20 cellular contexts compared by ENCODE assay signal in the genomic region with DNA sequence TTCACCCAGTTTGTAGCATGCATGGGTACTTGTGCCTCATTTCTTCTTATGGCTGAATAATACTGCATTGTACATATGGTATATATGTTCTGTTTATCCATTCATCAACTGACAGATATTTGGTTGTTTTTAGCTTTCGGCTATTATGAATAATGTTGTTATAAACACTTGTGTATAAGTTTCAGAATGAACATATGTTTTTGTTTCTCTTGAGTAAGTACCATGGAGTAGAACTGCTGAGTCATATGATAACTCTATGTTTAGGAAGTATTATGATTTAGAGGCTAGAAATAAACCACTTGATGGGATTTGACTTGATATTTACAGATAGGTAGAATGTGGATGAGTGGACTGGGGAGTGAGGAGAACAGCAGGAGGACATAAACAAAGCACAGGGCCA. TPM values are rescaled to one million over a fixed set of nuclear protein-coding genes. Genes with fewer than 3 reads are reported as not detected.
DNase-seq lines count a peak whose midpoint lies in the region; ATAC-seq, FAIRE-seq and TF ChIP-seq lines count a peak whose summit lies in the region.
"Had no signal": no experiment of that assay in that cellular context is flagged by ENCODE, and none has a peak within 500 bp of the region (broad histone marks: within the 10 kb centered on the region; RNA-seq: fewer than 3 reads in every experiment).

No MANE protein-coding gene starts in this region.

- H3K23ac ChIP-seq in H9 (ENCODE audit: insufficient read length, low read depth, low read length) = no peak overlapping the region

- H3K4me3 Mint-ChIP-seq in stimulated activated effector memory CD8-positive, alpha-beta T cell treated with anti-CD3 and anti-CD28 coated beads, Interleukin-12 subunit alpha, Interleukin-12 subunit beta, amount 100 ng/mL, for 72 hours = no peak overlapping the region
- no peak overlapping the region for H3K4me3 Mint-ChIP-seq in H9
- H3K4me3 Mint-ChIP-seq: IgD-negative memory B cell; T-helper 1 cell treated with Interleukin-12 subunit alpha and Interleukin-12 subunit beta and Interleukin-4 antibody, amounts not matched to agents 30 μg/mL and 1 μg/mL, for 36 hours had no signal

- WGBS in H9 (ENCODE audit: extremely low coverage, insufficient read length, low lambda C conversion rate) = no CpG with 5 or more reads among the region's 1 CpG

- H3K14ac ChIP-seq in H9 (ENCODE audit: insufficient read depth, low read length) = no peak overlapping the region

- no peak overlapping the region for H3K18ac ChIP-seq in H9 (ENCODE audit: insufficient read length, low read depth, low read length)

- H3K23me2 ChIP-seq in H9 (ENCODE audit: insufficient read length, low read depth, low read length, poor library complexity, severe bottlenecking) = no peaks in the 10 kb centered on the region

- no peaks in the 10 kb centered on the region for H3K79me2 ChIP-seq in H9 (ENCODE audit: insufficient read depth, low read length)

- H3T11ph ChIP-seq in H9 (ENCODE audit: low read length) = no peak overlapping the region

- intact Hi-C loops in left ventricle myocardium inferior (cut with micrococcal nuclease) = no loop called here

- H4K91ac ChIP-seq in H9 (ENCODE audit: insufficient read length, low read depth, low read length) = no peak overlapping the region

- TF ChIP-seq CTCF in left ventricle myocardium inferior (IDR thresholded peaks at IDR 0.05; ENCODE audit: borderline replicate concordance) (no peak), right atrium auricular region (IDR thresholded peaks at IDR 0.05) (no peak), epithelial cell of esophagus (IDR thresholded peaks at IDR 0.05; ENCODE audit: insufficient read depth, low read depth, low read length, missing control alignments) (no peak), H9 (conservative IDR thresholded peaks at IDR 0.05) (no peak), D721Med (IDR thresholded peaks at IDR 0.05; ENCODE audit: insufficient read depth, missing control alignments) (no peak)

- H3K56ac ChIP-seq in H9 (ENCODE audit: insufficient read length, low read depth, low read length) = no peak overlapping the region

- DNase-seq in left ventricle myocardium inferior (no peak), right atrium auricular region (ENCODE audit: low spot score) (no peak), RCC 7860 (ENCODE audit: low spot score) (no peak), epithelial cell of esophagus (ENCODE audit: low read depth) (peak; percentile 5), H9 (no peak), NOMO-1 treated with DMSO at 0.1 percent for 48 hours (lab: John Stamatoyannopoulos, UW; ENCODE audit: unreplicated experiment) (no peak), D721Med (ENCODE audit: insufficient read length, low spot score) (no peak)
- no peak for DNase-seq in stimulated activated effector memory CD8-positive, alpha-beta T cell treated with anti-CD3 and anti-CD28 coated beads, Interleukin-12 subunit alpha, Interleukin-12 subunit beta, amount 100 ng/mL, for 72 hours (ENCODE audit: low spot score in 2 of 2)
- DNase-seq: activated T-cell treated with anti-CD3 and anti-CD28 coated beads, Interleukin-2, amount 50 U/mL, for 1 hour; adrenal gland; cortex of kidney; DMS153; NCI-H1105; Peyer's patch; small intestine had no signal

- no peak overlapping the region for H2BK15ac ChIP-seq in H9 (ENCODE audit: low read depth, low read length)

- H2BK120ac ChIP-seq in H9 (ENCODE audit: low read depth, low read length, poor library complexity, severe bottlenecking) = no peak overlapping the region

- H3K4me3 ChIP-seq in left ventricle myocardium inferior = no peak overlapping the region
- H3K4me3 ChIP-seq in right atrium auricular region = no peak overlapping the region
- H3K4me3 ChIP-seq in epithelial cell of esophagus (ENCODE audit: low read length) = no peak overlapping the region
- H3K4me3 ChIP-seq: adrenal gland, esophagus muscularis mucosa, lung, Peyer's patch had no signal

- H3K9ac ChIP-seq in H9 (ENCODE audit: extremely low read depth, insufficient read length, low read length) = no peak overlapping the region

- H2BK5ac ChIP-seq in H9 (ENCODE audit: insufficient read length, low read length) = no peak overlapping the region

- no peak overlapping the region for H3K4ac ChIP-seq in H9 (ENCODE audit: low read depth, low read length)

- no peak overlapping the region for H3K27ac Mint-ChIP-seq in stimulated activated effector memory CD8-positive, alpha-beta T cell treated with anti-CD3 and anti-CD28 coated beads, Interleukin-12 subunit alpha, Interleukin-12 subunit beta, amount 100 ng/mL, for 72 hours
- no peak overlapping the region for H3K27ac Mint-ChIP-seq in H9
- H3K27ac Mint-ChIP-seq: IgD-negative memory B cell; T-helper 1 cell treated with Interleukin-12 subunit alpha and Interleukin-12 subunit beta and Interleukin-4 antibody, amounts not matched to agents 30 μg/mL and 1 μg/mL, for 36 hours had no signal

- no peak overlapping the region for H2BK20ac ChIP-seq in H9 (ENCODE audit: low read depth, low read length, poor library complexity, severe bottlenecking)

- H3K36me3 Mint-ChIP-seq in stimulated activated effector memory CD8-positive, alpha-beta T cell treated with anti-CD3 and anti-CD28 coated beads, Interleukin-12 subunit alpha, Interleukin-12 subunit beta, amount 100 ng/mL, for 72 hours = peaks cover 6% of the 10 kb centered on the region
- peaks cover 3 to 12% (median 8%) of the 10 kb centered on the region in 3 experiments; a peak in 5 of 7 replicates for H3K36me3 Mint-ChIP-seq in H9 (ENCODE audit: insufficient read depth in 1 of 3, low read depth in 3 of 3)

- ATAC-seq in stimulated activated effector memory CD8-positive, alpha-beta T cell treated with anti-CD3 and anti-CD28 coated beads, Interleukin-12 subunit alpha, Interleukin-12 subunit beta, amount 100 ng/mL, for 72 hours = peak; percentile 87

- H3K27ac ChIP-seq in left ventricle myocardium inferior (replicated peaks) (peak overlapping the region; percentile 12), right atrium auricular region (no peak overlapping the region), H9 (ENCODE audit: insufficient read length, low read depth, low read length) (no peak overlapping the region)
- H3K27ac ChIP-seq: adrenal gland, esophagus muscularis mucosa, Peyer's patch had no signal

- no peak overlapping the region for H2BK12ac ChIP-seq in H9 (ENCODE audit: insufficient read length, low read depth, low read length)

- no peaks in the 10 kb centered on the region for H3K79me1 ChIP-seq in H9 (ENCODE audit: insufficient read depth, low read depth, low read length, poor library complexity, severe bottlenecking)

- H3K36me3 ChIP-seq in left ventricle myocardium inferior (peaks cover 11% of the 10 kb centered on the region), right atrium auricular region (no peaks in the 10 kb centered on the region)
- H3K36me3 ChIP-seq: adrenal gland, Peyer's patch had no signal

- H4K5ac ChIP-seq in H9 (ENCODE audit: insufficient read length, low read depth, low read length) = no peak overlapping the region

- H3K27me3 Mint-ChIP-seq in H9 (ENCODE audit: low read depth) = no peaks in the 10 kb centered on the region
- H3K27me3 Mint-ChIP-seq: IgD-negative memory B cell had no signal

- H4K20me1 ChIP-seq in H9 (ENCODE audit: control insufficient read depth, insufficient read depth, insufficient read length) = no peaks in the 10 kb centered on the region

- H3K27me3 ChIP-seq in left ventricle myocardium inferior (ENCODE audit: low read depth) (no peaks in the 10 kb centered on the region), right atrium auricular region (no peaks in the 10 kb centered on the region), H9 (ENCODE audit: insufficient read depth, low read length) (no peaks in the 10 kb centered on the region)
- H3K27me3 ChIP-seq: adrenal gland, esophagus muscularis mucosa, Peyer's patch had no signal

- FAIRE-seq in RCC 7860 (lab: Jason Lieb, UNC) (peak; percentile 31), D721Med (lab: Jason Lieb, UNC) (no peak)
- FAIRE-seq: H1 had no signal

- H3K4me1 ChIP-seq in left ventricle myocardium inferior (peaks cover 11% of the 10 kb centered on the region), right atrium auricular region (no peaks in the 10 kb centered on the region), H9 (ENCODE audit: insufficient read depth, low read length) (no peaks in the 10 kb centered on the region)
- H3K4me1 ChIP-seq: esophagus muscularis mucosa, Peyer's patch had no signal

- no peak overlapping the region for H2AFZ ChIP-seq in H9 (ENCODE audit: low read length)

- H2AK5ac ChIP-seq in H9 (ENCODE audit: insufficient read length, low read length) = no peak overlapping the region

- no peaks in the 10 kb centered on the region for H3K9me3 Mint-ChIP-seq in stimulated activated effector memory CD8-positive, alpha-beta T cell treated with anti-CD3 and anti-CD28 coated beads, Interleukin-12 subunit alpha, Interleukin-12 subunit beta, amount 100 ng/mL, for 72 hours
- no peaks in the 10 kb centered on the region for H3K9me3 Mint-ChIP-seq in H9
- H3K9me3 Mint-ChIP-seq: IgD-negative memory B cell; T-helper 1 cell treated with Interleukin-12 subunit alpha and Interleukin-12 subunit beta and Interleukin-4 antibody, amounts not matched to agents 30 μg/mL and 1 μg/mL, for 36 hours had no signal

- H3K4me1 Mint-ChIP-seq in stimulated activated effector memory CD8-positive, alpha-beta T cell treated with anti-CD3 and anti-CD28 coated beads, Interleukin-12 subunit alpha, Interleukin-12 subunit beta, amount 100 ng/mL, for 72 hours = peaks cover 7% of the 10 kb centered on the region
- H3K4me1 Mint-ChIP-seq in H9 = no peaks in the 10 kb centered on the region
- H3K4me1 Mint-ChIP-seq: IgD-negative memory B cell had no signal

- H3K9me3 ChIP-seq in left ventricle myocardium inferior (replicated peaks) (no peaks in the 10 kb centered on the region), right atrium auricular region (no peaks in the 10 kb centered on the region), H9 (ENCODE audit: control insufficient read depth, low read depth, low read length) (no peaks in the 10 kb centered on the region)
- H3K9me3 ChIP-seq: adrenal gland, esophagus muscularis mucosa, Peyer's patch had no signal

- H4K8ac ChIP-seq in H9 (replicated peaks; ENCODE audit: insufficient read length, low read depth, low read length) = no peak overlapping the region

- H3K4me2 ChIP-seq in H9 (ENCODE audit: insufficient read depth, insufficient read length, low read length) = no peak overlapping the region

RNA-seq across cellular contexts. Expression of gene WNT2B, which starts 48.6 kb away (rescaled TPM):
- total RNA-seq in left ventricle myocardium inferior (1.7 TPM), right atrium auricular region (10 to 100 TPM in 1 of 2 donors, 1 to 10 TPM in 1; 4.8 to 18.6 TPM), H9 (2021) (0.66 and 0.68 TPM in 2 replicates)
